In the genomic region with DNA sequence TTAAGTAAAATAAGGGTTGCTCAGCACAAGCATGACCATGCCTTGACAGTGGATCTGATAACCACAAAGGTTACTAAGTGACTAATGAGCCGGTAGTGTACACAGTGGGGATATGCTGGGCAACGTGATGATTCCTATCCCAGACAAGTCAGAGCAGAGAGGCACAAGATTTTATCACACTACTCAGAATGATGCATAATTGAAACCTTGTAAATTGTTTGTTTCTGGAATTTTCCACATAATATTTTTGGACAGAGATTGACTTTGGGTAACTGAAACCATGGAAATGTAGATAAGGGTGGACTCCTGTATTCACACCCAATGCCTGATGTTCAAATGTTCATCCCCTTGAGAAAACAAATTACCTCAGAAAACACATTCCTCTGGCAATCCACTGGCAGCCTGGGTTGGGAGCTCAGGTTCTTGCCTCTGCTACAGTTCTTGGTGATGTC, we compare ENCODE assay signal across 8 cellular contexts. TPM values are rescaled to one million over a fixed set of nuclear protein-coding genes. Genes with fewer than 3 reads are reported as not detected.
DNase-seq lines count a peak whose midpoint lies in the region; ATAC-seq and TF ChIP-seq lines count a peak whose summit lies in the region.

No MANE protein-coding gene starts in this region.

- no peak overlapping the region for H3K27ac Mint-ChIP-seq in central memory CD8-positive, alpha-beta T cell (ENCODE audit: low read depth)

- H3K27me3 Mint-ChIP-seq in central memory CD8-positive, alpha-beta T cell: no peaks in the 10 kb centered on the region

- TF ChIP-seq POLR2A in testis (IDR thresholded peaks at IDR 0.05): no peak

- H3K36me3 ChIP-seq in urinary bladder (ENCODE audit: insufficient read depth) (no peaks in the 10 kb centered on the region), testis (ENCODE audit: low read depth, missing control alignments) (no peaks in the 10 kb centered on the region)

- WGBS in urinary bladder: 24% methylated on average over 2 of the region's 2 CpGs
- 52 to 78% methylated on average over 2 of the region's 2 CpGs for WGBS in testis, 2 donors

- H3K4me3 ChIP-seq in AG09309 (ENCODE audit: control insufficient read depth, low read depth, low read length) (no peak overlapping the region), urinary bladder (ENCODE audit: low read depth, low read length) (no peak overlapping the region), testis (no peak overlapping the region)

- H3K4me1 Mint-ChIP-seq in central memory CD8-positive, alpha-beta T cell: peaks cover 18% of the 10 kb centered on the region

- intact Hi-C loops in testis (cut with DNase I; ENCODE audit: low total_unique reads): no loop called here

- no peaks in the 10 kb centered on the region for H3K27me3 ChIP-seq in testis

- H3K9me3 ChIP-seq in testis: no peaks in the 10 kb centered on the region

- TF ChIP-seq CTCF in AG09309 (IDR thresholded peaks at IDR 0.05; ENCODE audit: control insufficient read depth, insufficient read depth, low read depth, low read length, missing control alignments) (no peak), testis (IDR thresholded peaks at IDR 0.05) (no peak)

- ATAC-seq in GM19328 (IDR thresholded peaks at IDR 0.05; ENCODE audit: unreplicated experiment): peak; percentile 70
- peak; percentile 95 for ATAC-seq in HG03432 (IDR thresholded peaks at IDR 0.05; ENCODE audit: unreplicated experiment)
- ATAC-seq in central memory CD8-positive, alpha-beta T cell (replicated peaks; ENCODE audit: extremely low read depth, poor library complexity, severe bottlenecking): peak; percentile 67

- H3K4me1 ChIP-seq in urinary bladder (ENCODE audit: insufficient read depth) (no peaks in the 10 kb centered on the region), testis (no peaks in the 10 kb centered on the region)

- no peak overlapping the region for H3K4me3 Mint-ChIP-seq in central memory CD8-positive, alpha-beta T cell

- no peaks in the 10 kb centered on the region for H3K36me3 Mint-ChIP-seq in central memory CD8-positive, alpha-beta T cell (ENCODE audit: insufficient read depth)

- H3K9me3 Mint-ChIP-seq in central memory CD8-positive, alpha-beta T cell: no peaks in the 10 kb centered on the region

- H3K27ac ChIP-seq in urinary bladder (ENCODE audit: low read depth): peak overlapping the region; percentile 32
- no peak overlapping the region for H3K27ac ChIP-seq in testis

- DNase-seq in AG09309 (ENCODE audit: low read depth): peak; percentile 58
- no peak for DNase-seq in central memory CD8-positive, alpha-beta T cell (ENCODE audit: low spot score in 2 of 2)
- DNase-seq in NCI-H345 (lab: John Stamatoyannopoulos, UW): no peak
- no peak for DNase-seq in testis
- DNase-seq in pons (ENCODE audit: low spot score): no peak

RNA-seq across cellular contexts. Expression of gene ERAP1, which starts 16.2 kb away (rescaled TPM):
- 48.9 TPM for total RNA-seq in urinary bladder
- polyA plus RNA-seq in urinary bladder: 20.1 TPM
- 10 to 100 TPM; 14.3 to 16.5 TPM for total RNA-seq in testis
- polyA plus RNA-seq in testis (ENCODE audit: insufficient read depth, low read depth, low replicate concordance): 22.7 TPM

RNA-seq across cellular contexts. Expression of gene ERAP2, which starts 52.4 kb away (rescaled TPM):
- 53.2 TPM for total RNA-seq in urinary bladder
- polyA plus RNA-seq in urinary bladder: 13.0 TPM
- 1 to 10 TPM; 4.0 to 4.4 TPM for total RNA-seq in testis
- polyA plus RNA-seq in testis (ENCODE audit: insufficient read depth, low read depth, low replicate concordance): 5.6 TPM

Comparison
In these comparisons a context has a peak if more than half of its experiments do, and no peak if none do; other contexts are left out.
1. RNA of gene ERAP2, which starts 52.4 kb away (total RNA-seq): 53.2 TPM in urinary bladder (single experiment); 4.0 to 4.4 TPM in testis; every median in the first group is over 10 times any median in the second.
2. Peak in every context shown above with its lines, with median percentiles within 50 percentile points of each other: ATAC-seq.